Comparison of ENCODE assay signal across 12 cellular contexts in genomic region chr17:7575959-7576358, GRCh38. TPM values are rescaled to one million over a fixed set of nuclear protein-coding genes. Genes with fewer than 3 reads are reported as not detected.
DNase-seq lines count a peak whose midpoint lies in the region; ATAC-seq and TF ChIP-seq lines count a peak whose summit lies in the region.
"Had no signal": no experiment of that assay in that cellular context is flagged by ENCODE, and none has a peak within 500 bp of the region (broad histone marks: within the 10 kb centered on the region; RNA-seq: fewer than 3 reads in every experiment).

No MANE protein-coding gene starts in this region.

- 91% methylated on average over 7 of the region's 7 CpGs for WGBS in hepatocyte (ENCODE audit: low lambda C conversion rate, missing lambda C conversion rate)
- WGBS in suprapubic skin: 71% methylated on average over 7 of the region's 7 CpGs

- H3K36me3 ChIP-seq in cardiac muscle cell (peaks cover 53% of the 10 kb centered on the region), hepatocyte (replicated peaks; ENCODE audit: insufficient read depth, low read depth) (peaks cover 3% of the 10 kb centered on the region), suprapubic skin (peaks cover 56% of the 10 kb centered on the region)

- TF ChIP-seq CTCF in cardiac muscle cell (IDR thresholded peaks at IDR 0.05; ENCODE audit: low read depth, low read length): no peak
- no peak for TF ChIP-seq CTCF in hepatocyte (IDR thresholded peaks at IDR 0.05; ENCODE audit: poor library complexity)
- no peak for TF ChIP-seq CTCF in suprapubic skin (IDR thresholded peaks at IDR 0.05)

- H3K9me3 Mint-ChIP-seq in activated T-cell treated with anti-CD3 and anti-CD28 coated beads, Interleukin-2, amount 50 U/mL, for 72 hours: no peaks in the 10 kb centered on the region

- H3K27me3 Mint-ChIP-seq in activated T-cell treated with anti-CD3 and anti-CD28 coated beads, Interleukin-2, amount 50 U/mL, for 72 hours (ENCODE audit: low read depth): no peaks in the 10 kb centered on the region

- H3K27me3 ChIP-seq in cardiac muscle cell: no peaks in the 10 kb centered on the region
- no peaks in the 10 kb centered on the region for H3K27me3 ChIP-seq in hepatocyte
- no peaks in the 10 kb centered on the region for H3K27me3 ChIP-seq in suprapubic skin

- no peak for TF ChIP-seq EP300 in suprapubic skin (IDR thresholded peaks at IDR 0.05)

- peak overlapping the region; percentile 98 to 99 for H3K4me3 Mint-ChIP-seq in activated T-cell treated with anti-CD3 and anti-CD28 coated beads, Interleukin-2, amount 50 U/mL, for 72 hours

- no peaks in the 10 kb centered on the region for H3K9me3 ChIP-seq in cardiac muscle cell (ENCODE audit: low read depth)
- no peaks in the 10 kb centered on the region for H3K9me3 ChIP-seq in hepatocyte (ENCODE audit: low read depth)
- H3K9me3 ChIP-seq in suprapubic skin: no peaks in the 10 kb centered on the region

- H2AFZ ChIP-seq in hepatocyte: no peak overlapping the region

- H3K79me2 ChIP-seq in hepatocyte: peaks cover 61% of the 10 kb centered on the region

- DNase-seq in cardiac muscle cell (ENCODE audit: low read depth in 1 of 2, low spot score in 1 of 2): no peak
- no peak for DNase-seq in Right ventricle myocardium superior
- no peak for DNase-seq in activated T-cell treated with anti-CD3 and anti-CD28 coated beads, Interleukin-2, amount 50 U/mL, for 72 hours
- DNase-seq in hepatocyte (ENCODE audit: low spot score): no peak
- DNase-seq in suprapubic skin (ENCODE audit: low spot score in 2 of 2): no peak
- DNase-seq in iPS-NIHi7 (ENCODE audit: extremely low spot score): no peak
- no peak for DNase-seq in DMS53 treated with DMSO at 0.1 percent for 48 hours (lab: John Stamatoyannopoulos, UW; ENCODE audit: unreplicated experiment)
- DNase-seq: cerebellar nuclear complex, NCI-H2029 treated with DMSO at 0.1 percent for 48 hours, SHP77 treated with DMSO at 0.1 percent for 48 hours had no signal

- H3K4me1 ChIP-seq in cardiac muscle cell (ENCODE audit: low read depth) (no peaks in the 10 kb centered on the region), hepatocyte (ENCODE audit: insufficient read depth) (peaks cover 42% of the 10 kb centered on the region), suprapubic skin (peaks cover 80% of the 10 kb centered on the region)

- H3K36me3 Mint-ChIP-seq in activated T-cell treated with anti-CD3 and anti-CD28 coated beads, Interleukin-2, amount 50 U/mL, for 72 hours (ENCODE audit: insufficient read depth in 2 of 2): peaks cover 33 to 47% of the 10 kb centered on the region in 2 donors

- H3K27ac ChIP-seq in cardiac muscle cell (peak overlapping the region; percentile 42), hepatocyte (peak overlapping the region; percentile 91), suprapubic skin (no peak overlapping the region)
- H3K27ac ChIP-seq: HL-60 had no signal

- peak overlapping the region; percentile 93 for H3K4me2 ChIP-seq in hepatocyte

- H3K4me1 Mint-ChIP-seq in activated T-cell treated with anti-CD3 and anti-CD28 coated beads, Interleukin-2, amount 50 U/mL, for 72 hours (ENCODE audit: low read depth): peaks cover 87% of the 10 kb centered on the region

- peaks cover 49% of the 10 kb centered on the region for H4K20me1 ChIP-seq in hepatocyte (ENCODE audit: insufficient read depth, poor library complexity, severe bottlenecking)

- intact Hi-C loops in Right ventricle myocardium superior (cut with DNase I): no loop called here

- H3K27ac Mint-ChIP-seq in activated T-cell treated with anti-CD3 and anti-CD28 coated beads, Interleukin-2, amount 50 U/mL, for 72 hours: peak overlapping the region; percentile 93

- no peaks in the 10 kb centered on the region for H3K9me2 ChIP-seq in hepatocyte (replicated peaks; ENCODE audit: insufficient read depth)

- TF ChIP-seq POLR2A in suprapubic skin (IDR thresholded peaks at IDR 0.05): no peak

- no peak overlapping the region for H3K4me3 ChIP-seq in cardiac muscle cell
- H3K4me3 ChIP-seq in hepatocyte: no peak overlapping the region
- peak overlapping the region; percentile 3 for H3K4me3 ChIP-seq in suprapubic skin

- no peak for ATAC-seq in Right ventricle myocardium superior (ENCODE audit: poor library complexity)
- ATAC-seq in activated T-cell treated with anti-CD3 and anti-CD28 coated beads, Interleukin-2, amount 50 U/mL, for 72 hours (replicated peaks in 1 of 2): no peak
- no peak for ATAC-seq in GM18858 (IDR thresholded peaks at IDR 0.05; ENCODE audit: unreplicated experiment)

RNA-seq across cellular contexts. Expression of gene CD68, which starts 3.5 kb away (rescaled TPM):
- 0.35 and 0.39 TPM in 2 replicates for total RNA-seq in cardiac muscle cell
- 0.23 TPM in 1 of 2 replicates, not detected in the other for polyA plus RNA-seq in cardiac muscle cell
- 32.0 TPM for total RNA-seq in Right ventricle myocardium superior
- 10 to 100 TPM; 10.3 to 28.1 TPM for total RNA-seq in activated T-cell treated with anti-CD3 and anti-CD28 coated beads, Interleukin-2, amount 50 U/mL, for 72 hours
- 64.0 and 75.5 TPM in 2 replicates for total RNA-seq in hepatocyte
- polyA plus RNA-seq in hepatocyte: 80.4 and 82.6 TPM in 2 replicates
- 10 to 100 TPM in 1 of 4 donors, 1 to 10 TPM in 3; 5.0 to 13.2 (median 9.6) TPM for total RNA-seq in suprapubic skin

RNA-seq across cellular contexts. Expression of gene MPDU1, which starts 7.7 kb away (rescaled TPM):
- total RNA-seq in cardiac muscle cell: 90.9 and 128 TPM in 2 replicates
- polyA plus RNA-seq in cardiac muscle cell: 63.6 and 86.9 TPM in 2 replicates
- 25.9 TPM for total RNA-seq in Right ventricle myocardium superior
- total RNA-seq in activated T-cell treated with anti-CD3 and anti-CD28 coated beads, Interleukin-2, amount 50 U/mL, for 72 hours: 10 to 100 TPM; 44.0 to 51.9 TPM
- 201 and 234 TPM in 2 replicates for total RNA-seq in hepatocyte
- 109 and 113 TPM in 2 replicates for polyA plus RNA-seq in hepatocyte
- total RNA-seq in suprapubic skin: 100 to 1,000 TPM in 1 of 4 donors, 10 to 100 TPM in 3; 54.3 to 104 (median 86.3) TPM

RNA-seq across cellular contexts. Expression of gene SOX15, which starts 13.9 kb away (rescaled TPM):
- 5.4 and 6.5 TPM in 2 replicates for total RNA-seq in cardiac muscle cell
- polyA plus RNA-seq in cardiac muscle cell: 5.3 and 5.9 TPM in 2 replicates
- total RNA-seq in Right ventricle myocardium superior: 0.91 TPM
- total RNA-seq in activated T-cell treated with anti-CD3 and anti-CD28 coated beads, Interleukin-2, amount 50 U/mL, for 72 hours: under 1 TPM; 0.34 to 0.86 TPM
- 0.13 and 0.44 TPM in 2 replicates for total RNA-seq in hepatocyte
- polyA plus RNA-seq in hepatocyte: 0.89 and 0.95 TPM in 2 replicates
- total RNA-seq in suprapubic skin: 100 to 1,000 TPM in 2 of 4 donors, 10 to 100 TPM in 2; 68.0 to 140 (median 102) TPM

RNA-seq across cellular contexts. Expression of gene SENP3, which starts 14.2 kb away (rescaled TPM):
- total RNA-seq in cardiac muscle cell (71.5 and 78.9 TPM in 2 replicates), Right ventricle myocardium superior (30.8 TPM), hepatocyte (61.1 and 71.2 TPM in 2 replicates), suprapubic skin (10 to 100 TPM; 40.2 to 53.5 (median 51.6) TPM)
- polyA plus RNA-seq in cardiac muscle cell (43.4 and 45.0 TPM in 2 replicates), hepatocyte (33.7 and 35.4 TPM in 2 replicates)
- total RNA-seq in activated T-cell treated with anti-CD3 and anti-CD28 coated beads, Interleukin-2, amount 50 U/mL, for 72 hours: 10 to 100 TPM; 41.8 to 55.3 TPM

RNA-seq across cellular contexts. Expression of gene TNFSF13, which starts 17.4 kb away (rescaled TPM):
- total RNA-seq in cardiac muscle cell (3.1 and 7.4 TPM in 2 replicates), Right ventricle myocardium superior (8.3 TPM), hepatocyte (0.90 and 11.0 TPM in 2 replicates), suprapubic skin (10 to 100 TPM in 3 of 4 donors, 1 to 10 TPM in 1; 9.6 to 26.6 (median 15.5) TPM)
- polyA plus RNA-seq in cardiac muscle cell (2.5 and 3.9 TPM in 2 replicates), hepatocyte (2.4 and 5.4 TPM in 2 replicates)
- 1 to 10 TPM; 4.3 to 7.8 TPM for total RNA-seq in activated T-cell treated with anti-CD3 and anti-CD28 coated beads, Interleukin-2, amount 50 U/mL, for 72 hours
